Comparison of ENCODE assay signal across 15 cellular contexts in the genomic region with DNA sequence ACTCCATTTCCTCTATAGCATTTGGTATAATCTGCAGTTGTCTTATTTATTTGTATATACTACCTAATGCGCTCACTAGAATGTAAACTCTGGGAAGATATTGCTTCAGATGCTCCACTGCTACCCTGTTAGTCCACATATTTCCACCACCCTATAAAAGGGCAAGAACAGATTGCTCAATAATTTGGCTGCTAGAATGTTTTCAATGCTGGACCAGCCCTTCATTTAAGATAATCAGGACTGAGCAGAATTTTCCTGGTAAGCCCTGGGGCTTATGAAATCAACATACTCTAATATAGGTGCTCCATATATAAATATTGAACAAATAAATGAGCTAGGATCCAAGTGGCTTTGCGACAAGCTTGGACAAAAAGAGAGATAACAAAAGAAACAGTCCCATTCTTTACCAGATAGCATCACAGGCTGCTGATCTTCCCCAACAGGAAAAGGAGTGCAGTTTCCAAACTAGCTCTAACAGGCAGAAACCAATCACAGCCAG. TPM values are rescaled to one million over a fixed set of nuclear protein-coding genes. Genes with fewer than 3 reads are reported as not detected.
DNase-seq lines count a peak whose midpoint lies in the region; ATAC-seq and TF ChIP-seq lines count a peak whose summit lies in the region.
"Had no signal": no experiment of that assay in that cellular context is flagged by ENCODE, and none has a peak within 500 bp of the region (broad histone marks: within the 10 kb centered on the region; RNA-seq: fewer than 3 reads in every experiment).

No MANE protein-coding gene starts in this region.

- H3K4me3 ChIP-seq in choroid plexus epithelial cell (ENCODE audit: low read depth, low read length) = no peak overlapping the region
- H3K4me3 ChIP-seq in left lung = no peak overlapping the region
- no peak overlapping the region for H3K4me3 ChIP-seq in MG63

- no peaks in the 10 kb centered on the region for H3K27me3 Mint-ChIP-seq in stimulated activated memory B cell treated with anti-CD40 and anti-IgM and Interleukin-4, amounts not matched to agents 10 μg/mL and 1 μg/mL and 100 μg/mL, for 72 hours

- peak overlapping the region; percentile 64 to 66 for H3K27ac ChIP-seq in left lung
- H3K27ac ChIP-seq: neutrophil had no signal

- no peaks in the 10 kb centered on the region for H3K9me3 Mint-ChIP-seq in stimulated activated memory B cell treated with anti-CD40 and anti-IgM and Interleukin-4, amounts not matched to agents 10 μg/mL and 1 μg/mL and 100 μg/mL, for 72 hours

- H3K4me1 Mint-ChIP-seq in stimulated activated memory B cell treated with anti-CD40 and anti-IgM and Interleukin-4, amounts not matched to agents 10 μg/mL and 1 μg/mL and 100 μg/mL, for 72 hours = peaks cover 36% of the 10 kb centered on the region
- H3K4me1 Mint-ChIP-seq: activated CD8-positive, alpha-beta memory T cell treated with anti-CD3 and anti-CD28 coated beads, Interleukin-2, amount 10 ng/mL, durations not matched to agents 7 days and 5 days had no signal

- H3K4me1 ChIP-seq in left lung = peaks cover 50 to 68% of the 10 kb centered on the region in 2 donors

- TF ChIP-seq CTCF in choroid plexus epithelial cell (conservative IDR thresholded peaks at IDR 0.05; ENCODE audit: low read depth, low read length) (no peak), left lung (IDR thresholded peaks at IDR 0.05) (no peak)

- no peaks in the 10 kb centered on the region for H3K9me3 ChIP-seq in left lung
- no peaks in the 10 kb centered on the region for H3K9me3 ChIP-seq in MG63
- H3K9me3 ChIP-seq: neutrophil had no signal

- H3K27me3 ChIP-seq in left lung = no peaks in the 10 kb centered on the region
- H3K27me3 ChIP-seq in MG63 = no peaks in the 10 kb centered on the region
- H3K27me3 ChIP-seq: dorsolateral prefrontal cortex had no signal

- ATAC-seq in left lung = peak; percentile 51
- no peak for ATAC-seq in stimulated activated memory B cell treated with anti-CD40 and anti-IgM and Interleukin-4, amounts not matched to agents 10 μg/mL and 1 μg/mL and 100 μg/mL, for 72 hours
- ATAC-seq in HG03432 (IDR thresholded peaks at IDR 0.05; ENCODE audit: unreplicated experiment) = no peak
- ATAC-seq: activated CD8-positive, alpha-beta memory T cell treated with anti-CD3 and anti-CD28 coated beads, Interleukin-2, amount 10 ng/mL, durations not matched to agents 7 days and 5 days had no signal

- peak overlapping the region; percentile 44 for H3K27ac Mint-ChIP-seq in stimulated activated memory B cell treated with anti-CD40 and anti-IgM and Interleukin-4, amounts not matched to agents 10 μg/mL and 1 μg/mL and 100 μg/mL, for 72 hours
- H3K27ac Mint-ChIP-seq: activated CD8-positive, alpha-beta memory T cell treated with anti-CD3 and anti-CD28 coated beads, Interleukin-2, amount 10 ng/mL, durations not matched to agents 7 days and 5 days; activated naive CD8-positive, alpha-beta T cell had no signal

- DNase-seq in HT-29 (ENCODE audit: low spot score) (peak; percentile 35), choroid plexus epithelial cell (ENCODE audit: low read depth) (peak; percentile 77), left lung (no peak), T-helper 9 cell (no peak), MG63 (no peak)
- no peak for DNase-seq in stimulated activated CD8-positive, alpha-beta memory T cell treated with anti-CD3 and anti-CD28 coated beads, Interleukin-4, amount 100 ng/mL, for 48 hours
- DNase-seq: activated CD8-positive, alpha-beta memory T cell treated with anti-CD3 and anti-CD28 coated beads, Interleukin-2, amount 10 ng/mL, durations not matched to agents 7 days and 5 days; C1 segment of cervical spinal cord; dorsolateral prefrontal cortex; head of caudate nucleus; NCI-H526 treated with DMSO at 0.1 percent for 48 hours had no signal

- no peak overlapping the region for H3K4me3 Mint-ChIP-seq in stimulated activated memory B cell treated with anti-CD40 and anti-IgM and Interleukin-4, amounts not matched to agents 10 μg/mL and 1 μg/mL and 100 μg/mL, for 72 hours
- H3K4me3 Mint-ChIP-seq: activated CD8-positive, alpha-beta memory T cell treated with anti-CD3 and anti-CD28 coated beads, Interleukin-2, amount 10 ng/mL, durations not matched to agents 7 days and 5 days; activated naive CD8-positive, alpha-beta T cell had no signal

- H3K36me3 ChIP-seq in left lung (peaks cover 0 to 3% of the 10 kb centered on the region in 2 donors), MG63 (peaks cover 64% of the 10 kb centered on the region)
- H3K36me3 ChIP-seq: neutrophil had no signal

- intact Hi-C loops in left lung (cut with DNase I) = no loop called here

- peaks cover 51% of the 10 kb centered on the region for H3K36me3 Mint-ChIP-seq in stimulated activated memory B cell treated with anti-CD40 and anti-IgM and Interleukin-4, amounts not matched to agents 10 μg/mL and 1 μg/mL and 100 μg/mL, for 72 hours
- H3K36me3 Mint-ChIP-seq: activated CD8-positive, alpha-beta memory T cell treated with anti-CD3 and anti-CD28 coated beads, Interleukin-2, amount 10 ng/mL, durations not matched to agents 7 days and 5 days; activated naive CD8-positive, alpha-beta T cell had no signal

RNA-seq across cellular contexts. Expression of a gene that starts 8.4 kb away (rescaled TPM):
- total RNA-seq in HT-29 (2014; rRNA removed; shearing (Covaris generic)) = 48.5 and 49.4 TPM in 2 replicates
- 10 to 100 TPM; 18.7 to 26.0 TPM for total RNA-seq in left lung
- 21.2 and 26.0 TPM in 2 replicates for total RNA-seq in MG63 (2014; rRNA removed; shearing (Covaris generic); ENCODE audit: low replicate concordance)

Comparison
In these comparisons a context has a peak if more than half of its experiments do, and no peak if none do; other contexts are left out.
1. DNase-seq: peak in HT-29 (single experiment) and choroid plexus epithelial cell (single experiment); none in left lung (0 of 2), T-helper 9 cell (single experiment), stimulated activated CD8-positive, alpha-beta memory T cell treated with anti-CD3 and anti-CD28 coated beads, Interleukin-4, amount 100 ng/mL, for 48 hours (single experiment) and MG63 (single experiment).